ENCODE assay signal across 24 cellular contexts in the genomic region with DNA sequence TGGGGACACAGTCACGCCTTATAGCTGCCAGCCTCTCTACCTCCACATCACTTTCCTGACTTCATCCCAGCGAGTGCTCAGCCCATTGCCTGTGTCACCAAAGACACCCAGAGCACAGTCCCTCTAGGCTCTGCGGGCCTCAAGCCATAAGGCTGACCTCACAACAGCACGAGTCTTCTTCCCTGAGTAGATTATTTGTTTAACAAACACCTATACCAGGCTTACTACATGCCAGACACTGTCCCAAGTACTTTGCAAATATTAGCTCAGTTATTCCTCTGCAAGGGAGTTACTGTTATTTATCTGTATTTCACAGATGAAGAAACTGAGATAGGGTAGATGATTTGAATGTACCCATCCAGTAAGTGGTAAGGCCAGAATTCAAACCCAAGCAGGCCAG.
"Had no signal": no experiment of that assay in that cellular context is flagged by ENCODE, and none has a peak within 500 bp of the region (broad histone marks: within the 10 kb centered on the region; RNA-seq: fewer than 3 reads in every experiment).

No MANE protein-coding gene starts in this region.

- H3K4me2 ChIP-seq: neural progenitor cell had no signal

- H3K36me3 ChIP-seq: esophagus muscularis mucosa, heart right ventricle, lower lobe of right lung, neural progenitor cell, thyroid gland, upper lobe of right lung, WERI-Rb-1 had no signal

- H2AFZ ChIP-seq: neural progenitor cell had no signal

- H3K27ac ChIP-seq: body of pancreas, esophagus muscularis mucosa, foreskin keratinocyte, heart right ventricle, lower lobe of right lung, neural progenitor cell, thyroid gland, upper lobe of right lung, WERI-Rb-1 had no signal

- H3K4me1 ChIP-seq: body of pancreas, esophagus muscularis mucosa, foreskin keratinocyte, lower lobe of right lung, upper lobe of right lung had no signal

- H3K27me3 ChIP-seq: body of pancreas, esophagus muscularis mucosa, foreskin keratinocyte, heart right ventricle, neural progenitor cell, thyroid gland, upper lobe of right lung had no signal

- H3K4me3 ChIP-seq: body of pancreas, esophagus muscularis mucosa, heart right ventricle, lower lobe of right lung, neural progenitor cell, thyroid gland, upper lobe of right lung had no signal

- DNase-seq: activated CD4-positive, alpha-beta T cell treated with anti-CD3 and anti-CD28 coated beads, Interleukin-2, amount 50 U/mL, for 1 hour; activated CD4-positive, CD25-positive, alpha-beta regulatory T cell treated with anti-CD3 and anti-CD28 coated beads, Interleukin-2, amount 50 U/mL, for 72 hours; activated CD8-positive, alpha-beta T cell treated with anti-CD3 and anti-CD28 coated beads for 36 hours; activated T-cell treated with anti-CD3 and anti-CD28 coated beads, Interleukin-2, amount 50 U/mL, for 4 hours; aorta; body of pancreas; dermis blood vessel endothelial cell; effector CD4-positive, alpha-beta T cell; foreskin keratinocyte; heart right ventricle; lower lobe of right lung; mesendoderm; natural killer cell; right cardiac atrium; stimulated activated CD4-positive, alpha-beta T cell treated with anti-CD3 and anti-CD28 coated beads, Interleukin-2, amount 100 ng/mL, for 48 hours; substantia nigra; T1000; thyroid gland; upper lobe of right lung; WERI-Rb-1 had no signal

- ATAC-seq: activated CD8-positive, alpha-beta T cell treated with anti-CD3 and anti-CD28 coated beads for 36 hours; activated naive CD4-positive, alpha-beta T cell treated with anti-CD3 and anti-CD28 coated beads, Interleukin-2, amount 50 U/mL, for 72 hours; activated T-cell treated with anti-CD3 and anti-CD28 coated beads, Interleukin-2, amount 50 U/mL, for 4 hours; activated T-helper 17 cell treated with anti-CD3 and anti-CD28 coated beads, Interleukin-2, amount 50 U/mL, for 72 hours; body of pancreas; foreskin keratinocyte; heart right ventricle; lower lobe of right lung; natural killer cell; right cardiac atrium; upper lobe of right lung had no signal

- H3K9ac ChIP-seq: neural progenitor cell had no signal

- H3K9me3 ChIP-seq: body of pancreas, esophagus muscularis mucosa, heart right ventricle, lower lobe of right lung, thyroid gland, upper lobe of right lung had no signal
